ENCODE assay signal across 10 cellular contexts in the genomic region with DNA sequence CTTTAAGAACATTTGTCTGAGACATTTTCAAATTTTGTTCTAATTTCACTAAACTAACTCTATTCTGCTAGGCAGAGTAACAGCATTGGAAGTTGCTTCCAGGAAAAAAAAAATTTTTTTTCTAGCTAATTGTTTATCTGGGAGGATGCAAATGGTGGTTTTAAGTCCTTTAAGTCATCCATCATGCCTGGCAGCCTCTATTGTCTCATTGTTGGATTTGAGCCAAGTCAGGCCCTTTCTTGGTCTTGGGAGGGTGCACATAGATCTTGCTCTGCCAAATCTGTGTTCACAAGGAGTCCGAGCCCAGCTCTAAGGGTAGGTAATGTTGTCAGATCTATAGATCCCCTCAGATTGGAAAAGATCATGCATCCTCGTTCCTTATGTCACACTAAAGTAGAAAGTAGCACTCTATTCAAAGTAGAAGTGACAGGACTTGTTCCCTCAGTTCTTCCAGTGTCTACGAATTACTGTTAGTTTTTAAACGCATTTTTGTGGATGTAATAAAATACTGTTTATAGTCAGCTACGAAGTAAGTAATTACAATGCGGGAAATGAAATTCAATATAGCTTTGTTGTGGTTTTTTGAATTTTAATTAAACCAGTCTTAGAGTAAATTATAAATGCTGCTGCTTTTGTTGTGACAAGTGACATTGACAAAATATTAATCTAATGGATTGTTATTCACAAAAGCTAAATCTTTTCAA.
A peak's percentile ranks its signal among the peaks of the same experiment; 100 is the strongest.
DNase-seq lines count a peak whose midpoint lies in the region; ATAC-seq and TF ChIP-seq lines count a peak whose summit lies in the region.
"Had no signal": no experiment of that assay in that cellular context is flagged by ENCODE, and none has a peak within 500 bp of the region (broad histone marks: within the 10 kb centered on the region; RNA-seq: fewer than 3 reads in every experiment).

No MANE protein-coding gene starts in this region.

- POLR2A ChIA-PET in WTC11 (lab: Charles Lee) (no interaction called here), Caco-2 (lab: Charles Lee) (no interaction called here)

- H3K36me3 Mint-ChIP-seq in WTC11 (no peaks in the 10 kb centered on the region), mesothelial cell of epicardium (peaks cover 5% of the 10 kb centered on the region), Caco-2 (ENCODE audit: insufficient read depth, unreplicated experiment) (no peaks in the 10 kb centered on the region)
- H3K36me3 Mint-ChIP-seq: activated naive CD4-positive, alpha-beta T cell treated with anti-CD3 and anti-CD28 coated beads, Interleukin-2, amount 50 U/mL, for 24 hours; natural killer cell treated with Interleukin-12 subunit alpha and Interleukin-12 subunit beta and Interleukin-15 and Interleukin-18, amount 100 ng/mL, for 72 hours had no signal

- ATAC-seq in WTC11 (no peak), GM18505 (IDR thresholded peaks at IDR 0.05; ENCODE audit: unreplicated experiment) (no peak), HG03432 (IDR thresholded peaks at IDR 0.05; ENCODE audit: unreplicated experiment) (no peak)
- ATAC-seq: natural killer cell treated with Interleukin-12 subunit alpha and Interleukin-12 subunit beta and Interleukin-15 and Interleukin-18, amount 100 ng/mL, for 72 hours had no signal

- no peak for TF ChIP-seq CTCF in WTC11 (IDR thresholded peaks at IDR 0.05)
- TF ChIP-seq CTCF in mesothelial cell of epicardium (IDR thresholded peaks at IDR 0.05; ENCODE audit: unreplicated experiment) = no peak
- TF ChIP-seq CTCF in Caco-2 (IDR thresholded peaks at IDR 0.05; ENCODE audit: insufficient read depth in 1 of 2, low read depth in 1 of 2, low read length in 1 of 2, severe bottlenecking in 1 of 2, unreplicated experiment in 1 of 2) = no peak

- peaks cover 49% of the 10 kb centered on the region for H3K4me1 ChIP-seq in Caco-2

- H3K27ac Mint-ChIP-seq in WTC11 (peak overlapping the region; percentile 92), mesothelial cell of epicardium (peak overlapping the region; percentile 94), Caco-2 (ENCODE audit: unreplicated experiment) (no peak overlapping the region)
- H3K27ac Mint-ChIP-seq: activated naive CD4-positive, alpha-beta T cell treated with anti-CD3 and anti-CD28 coated beads, Interleukin-2, amount 50 U/mL, for 24 hours; natural killer cell treated with Interleukin-12 subunit alpha and Interleukin-12 subunit beta and Interleukin-15 and Interleukin-18, amount 100 ng/mL, for 72 hours had no signal

- H3K4me1 Mint-ChIP-seq in WTC11 (peaks cover 74% of the 10 kb centered on the region), mesothelial cell of epicardium (peaks cover 77% of the 10 kb centered on the region), Caco-2 (ENCODE audit: low read depth, unreplicated experiment) (peaks cover 35% of the 10 kb centered on the region)

- no peaks in the 10 kb centered on the region for H3K9me3 ChIP-seq in Caco-2

- H3K4me3 ChIP-seq in Caco-2 (ENCODE audit: low read depth, low read length) = no peak overlapping the region

- intact Hi-C loops in Caco-2 (cut with micrococcal nuclease; ENCODE audit: unreplicated experiment) = no loop called here

- BruUV-seq in Caco-2 (replicated peaks; lab: Mats Ljungman, UMichigan) = no TSS peak

- H3K9me3 Mint-ChIP-seq in WTC11 (peaks cover 5% of the 10 kb centered on the region; the same call in 1 of the 2 replicates), mesothelial cell of epicardium (no peaks in the 10 kb centered on the region), Caco-2 (ENCODE audit: unreplicated experiment) (no peaks in the 10 kb centered on the region)
- H3K9me3 Mint-ChIP-seq: activated naive CD4-positive, alpha-beta T cell treated with anti-CD3 and anti-CD28 coated beads, Interleukin-2, amount 50 U/mL, for 24 hours; natural killer cell treated with Interleukin-12 subunit alpha and Interleukin-12 subunit beta and Interleukin-15 and Interleukin-18, amount 100 ng/mL, for 72 hours had no signal

- H3K27me3 Mint-ChIP-seq in WTC11 (ENCODE audit: low read depth) = no peaks in the 10 kb centered on the region
- H3K27me3 Mint-ChIP-seq in mesothelial cell of epicardium (ENCODE audit: low read depth) = no peaks in the 10 kb centered on the region
- H3K27me3 Mint-ChIP-seq in Caco-2 (ENCODE audit: insufficient read depth, unreplicated experiment) = no peaks in the 10 kb centered on the region

- no peaks in the 10 kb centered on the region for H3K27me3 ChIP-seq in Caco-2 (replicated peaks; ENCODE audit: control insufficient read depth, insufficient read depth, low read length)

- TF ChIP-seq POLR2A in GM18505 (IDR thresholded peaks at IDR 0.05; ENCODE audit: borderline replicate concordance, extremely low read depth, insufficient read depth, insufficient read length) = no peak

- H3K4me3 Mint-ChIP-seq in WTC11 (no peak overlapping the region), mesothelial cell of epicardium (peak overlapping the region; percentile 40), Caco-2 (ENCODE audit: unreplicated experiment) (no peak overlapping the region)
- H3K4me3 Mint-ChIP-seq: activated naive CD4-positive, alpha-beta T cell treated with anti-CD3 and anti-CD28 coated beads, Interleukin-2, amount 50 U/mL, for 24 hours; natural killer cell treated with Interleukin-12 subunit alpha and Interleukin-12 subunit beta and Interleukin-15 and Interleukin-18, amount 100 ng/mL, for 72 hours had no signal

- no peaks in the 10 kb centered on the region for H3K36me3 ChIP-seq in Caco-2 (ENCODE audit: control insufficient read depth, insufficient read depth, low read length)

- CTCF ChIA-PET in WTC11 (lab: Charles Lee) = interaction anchor here (0.7 kb wide), 1 partner anchor 172 kb away, joined by 3 read pairs; no protein-coding TSS in a partner anchor
- CTCF ChIA-PET in Caco-2 (lab: Charles Lee) = interaction anchor here (1.2 to 1.4 kb wide), 2 partner anchors 15 to 46 kb away, joined by 3 to 4 read pairs; no protein-coding TSS in a partner anchor

- DNase-seq in D341Med (ENCODE audit: low spot score) = peak; percentile 59
- DNase-seq in NCI-H187 (lab: John Stamatoyannopoulos, UW) = peak; percentile 91 to 93
- DNase-seq in WTC11 (ENCODE audit: low spot score) = no peak
- no peak for DNase-seq in mesothelial cell of epicardium (ENCODE audit: low spot score in 2 of 2, unreplicated experiment in 2 of 2)
- no peak for DNase-seq in activated naive CD4-positive, alpha-beta T cell treated with anti-CD3 and anti-CD28 coated beads, Interleukin-2, amount 50 U/mL, for 16 hours
- no peak for DNase-seq in Caco-2

TF ChIP-seq in WTC11, 78 proteins besides CTCF, POLR2A, EP300 and RAD21:
- TF ChIP-seq GABPB1 (CRISPR knock-in tag; IDR thresholded peaks at IDR 0.05) (no peak), TEAD1 (CRISPR knock-in tag; IDR thresholded peaks at IDR 0.05) (no peak)
- TF ChIP-seq, protein P1, sequence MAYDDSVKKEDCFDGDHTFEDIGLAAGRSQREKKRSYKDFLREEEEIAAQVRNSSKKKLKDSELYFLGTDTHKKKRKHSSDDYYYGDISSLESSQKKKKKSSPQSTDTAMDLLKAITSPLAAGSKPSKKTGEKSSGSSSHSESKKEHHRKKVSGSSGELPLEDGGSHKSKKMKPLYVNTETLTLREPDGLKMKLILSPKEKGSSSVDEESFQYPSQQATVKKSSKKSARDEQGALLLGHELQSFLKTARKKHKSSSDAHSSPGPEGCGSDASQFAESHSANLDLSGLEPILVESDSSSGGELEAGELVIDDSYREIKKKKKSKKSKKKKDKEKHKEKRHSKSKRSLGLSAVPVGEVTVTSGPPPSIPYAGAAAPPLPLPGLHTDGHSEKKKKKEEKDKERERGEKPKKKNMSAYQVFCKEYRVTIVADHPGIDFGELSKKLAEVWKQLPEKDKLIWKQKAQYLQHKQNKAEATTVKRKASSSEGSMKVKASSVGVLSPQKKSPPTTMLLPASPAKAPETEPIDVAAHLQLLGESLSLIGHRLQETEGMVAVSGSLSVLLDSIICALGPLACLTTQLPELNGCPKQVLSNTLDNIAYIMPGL (CRISPR knock-in tag; IDR thresholded peaks at IDR 0.05) = no peak
- TF ChIP-seq, protein P2, sequence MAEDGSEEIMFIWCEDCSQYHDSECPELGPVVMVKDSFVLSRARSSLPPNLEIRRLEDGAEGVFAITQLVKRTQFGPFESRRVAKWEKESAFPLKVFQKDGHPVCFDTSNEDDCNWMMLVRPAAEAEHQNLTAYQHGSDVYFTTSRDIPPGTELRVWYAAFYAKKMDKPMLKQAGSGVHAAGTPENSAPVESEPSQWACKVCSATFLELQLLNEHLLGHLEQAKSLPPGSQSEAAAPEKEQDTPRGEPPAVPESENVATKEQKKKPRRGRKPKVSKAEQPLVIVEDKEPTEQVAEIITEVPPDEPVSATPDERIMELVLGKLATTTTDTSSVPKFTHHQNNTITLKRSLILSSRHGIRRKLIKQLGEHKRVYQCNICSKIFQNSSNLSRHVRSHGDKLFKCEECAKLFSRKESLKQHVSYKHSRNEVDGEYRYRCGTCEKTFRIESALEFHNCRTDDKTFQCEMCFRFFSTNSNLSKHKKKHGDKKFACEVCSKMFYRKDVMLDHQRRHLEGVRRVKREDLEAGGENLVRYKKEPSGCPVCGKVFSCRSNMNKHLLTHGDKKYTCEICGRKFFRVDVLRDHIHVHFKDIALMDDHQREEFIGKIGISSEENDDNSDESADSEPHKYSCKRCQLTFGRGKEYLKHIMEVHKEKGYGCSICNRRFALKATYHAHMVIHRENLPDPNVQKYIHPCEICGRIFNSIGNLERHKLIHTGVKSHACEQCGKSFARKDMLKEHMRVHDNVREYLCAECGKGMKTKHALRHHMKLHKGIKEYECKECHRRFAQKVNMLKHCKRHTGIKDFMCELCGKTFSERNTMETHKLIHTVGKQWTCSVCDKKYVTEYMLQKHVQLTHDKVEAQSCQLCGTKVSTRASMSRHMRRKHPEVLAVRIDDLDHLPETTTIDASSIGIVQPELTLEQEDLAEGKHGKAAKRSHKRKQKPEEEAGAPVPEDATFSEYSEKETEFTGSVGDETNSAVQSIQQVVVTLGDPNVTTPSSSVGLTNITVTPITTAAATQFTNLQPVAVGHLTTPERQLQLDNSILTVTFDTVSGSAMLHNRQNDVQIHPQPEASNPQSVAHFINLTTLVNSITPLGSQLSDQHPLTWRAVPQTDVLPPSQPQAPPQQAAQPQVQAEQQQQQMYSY (CRISPR knock-in tag; IDR thresholded peaks at IDR 0.05) = no peak
TF ChIP-seq in WTC11: peak in this region for 0.

Comparison
In these comparisons a context has a peak if more than half of its experiments do, and no peak if none do; other contexts are left out.
1. DNase-seq: peak in D341Med (single experiment) and NCI-H187 (2 of 2); none in WTC11 (single experiment), mesothelial cell of epicardium (0 of 2), activated naive CD4-positive, alpha-beta T cell treated with anti-CD3 and anti-CD28 coated beads, Interleukin-2, amount 50 U/mL, for 16 hours (single experiment) and Caco-2 (0 of 2).